ENCODE assay signal across 23 cellular contexts in the genomic region with DNA sequence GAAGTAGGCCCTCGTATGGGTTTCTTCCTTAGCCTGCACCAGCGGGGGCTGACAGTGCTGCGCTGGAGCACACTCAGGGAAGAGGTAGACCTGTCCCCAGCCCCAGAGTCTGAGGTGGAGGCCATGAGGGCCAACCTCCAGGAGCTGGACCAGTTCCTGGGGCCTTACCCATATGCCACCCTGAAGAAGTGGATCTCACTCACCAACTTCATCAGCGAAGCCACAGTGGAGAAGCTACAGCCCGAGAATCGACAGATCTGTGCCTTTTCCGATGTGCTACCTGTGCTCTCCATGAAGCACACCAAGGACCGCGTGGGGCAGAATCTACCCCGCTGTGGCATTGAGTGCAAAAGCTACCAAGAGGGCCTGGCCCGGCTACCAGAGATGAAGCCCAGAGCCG. TPM values are rescaled to one million over a fixed set of nuclear protein-coding genes. Genes with fewer than 3 reads are reported as not detected.
A peak's percentile ranks its signal among the peaks of the same experiment; 100 is the strongest.
DNase-seq lines count a peak whose midpoint lies in the region; ATAC-seq, FAIRE-seq and TF ChIP-seq lines count a peak whose summit lies in the region.
"Had no signal": no experiment of that assay in that cellular context is flagged by ENCODE, and none has a peak within 500 bp of the region (broad histone marks: within the 10 kb centered on the region; RNA-seq: fewer than 3 reads in every experiment).

No MANE protein-coding gene starts in this region.

- H3K27ac ChIP-seq in DND-41 (ENCODE audit: low read length): no peak overlapping the region
- no peak overlapping the region for H3K27ac ChIP-seq in GM12878 (ENCODE audit: control insufficient read depth, insufficient read depth)
- H3K27ac ChIP-seq in sigmoid colon: no peak overlapping the region
- H3K27ac ChIP-seq: 22Rv1; A549; BLaER1 treated with 17β-estradiol and CSF1 and Interleukin-3, amounts not matched to agents 10 nM and 100 nM; C4-2B had no signal

- H3K27me3 ChIP-seq in DND-41 (ENCODE audit: insufficient read depth, low read length, poor library complexity) (no peaks in the 10 kb centered on the region), GM12878 (replicated peaks in 1 of 2; ENCODE audit: control insufficient read depth in 2 of 2, insufficient read depth in 2 of 2, low read length in 1 of 2) (no peaks in the 10 kb centered on the region), sigmoid colon (no peaks in the 10 kb centered on the region)
- H3K27me3 ChIP-seq: BLaER1 treated with 17β-estradiol and CSF1 and Interleukin-3, amounts not matched to agents 10 nM and 100 nM had no signal

- H3K79me2 ChIP-seq in DND-41 (ENCODE audit: insufficient read depth, low read length): peaks cover 76% of the 10 kb centered on the region
- H3K79me2 ChIP-seq in GM12878 (ENCODE audit: control insufficient read depth, insufficient read depth, low read length): peaks cover 35% of the 10 kb centered on the region

- intact Hi-C loops in GM12878 (cut with micrococcal nuclease; ENCODE audit: unreplicated experiment): no loop called here
- intact Hi-C loops in sigmoid colon (cut with DNase I): no loop called here

- H3K9me3 Mint-ChIP-seq in activated naive CD4-positive, alpha-beta T cell treated with anti-CD3 and anti-CD28 coated beads, Interleukin-2, amount 50 U/mL, for 24 hours: no peaks in the 10 kb centered on the region
- H3K9me3 Mint-ChIP-seq: CD4-positive, alpha-beta T cell; CD8-positive, alpha-beta T cell had no signal

- no peak overlapping the region for H3K9ac ChIP-seq in DND-41 (ENCODE audit: low read depth, low read length)
- H3K9ac ChIP-seq in GM12878 (ENCODE audit: control insufficient read depth, insufficient read depth, low read length): no peak overlapping the region

- POLR2A ChIA-PET in GM12878 (lab: Charles Lee): no interaction called here

- TF ChIP-seq RAD21 in GM12878 (IDR thresholded peaks at IDR 0.05; ENCODE audit: insufficient read depth, low read depth, low read length): no peak

- peak overlapping the region; percentile 23 for H3K27ac Mint-ChIP-seq in activated naive CD4-positive, alpha-beta T cell treated with anti-CD3 and anti-CD28 coated beads, Interleukin-2, amount 50 U/mL, for 24 hours
- H3K27ac Mint-ChIP-seq: B cell; CD8-positive, alpha-beta T cell had no signal

- H3K4me3 Mint-ChIP-seq in activated naive CD4-positive, alpha-beta T cell treated with anti-CD3 and anti-CD28 coated beads, Interleukin-2, amount 50 U/mL, for 24 hours: no peak overlapping the region
- H3K4me3 Mint-ChIP-seq: B cell; CD8-positive, alpha-beta T cell had no signal

- peaks cover 55% of the 10 kb centered on the region for H3K4me1 Mint-ChIP-seq in activated naive CD4-positive, alpha-beta T cell treated with anti-CD3 and anti-CD28 coated beads, Interleukin-2, amount 50 U/mL, for 24 hours

- H4K20me1 ChIP-seq in DND-41 (ENCODE audit: insufficient read depth, low read length): peaks cover 42% of the 10 kb centered on the region
- peaks cover 3% of the 10 kb centered on the region; the same call in 1 of the 2 replicates for H4K20me1 ChIP-seq in GM12878 (ENCODE audit: control insufficient read depth, insufficient read depth)

- H3K9me3 ChIP-seq in DND-41 (ENCODE audit: insufficient read depth, low read length, severe bottlenecking): no peaks in the 10 kb centered on the region
- no peaks in the 10 kb centered on the region for H3K9me3 ChIP-seq in GM12878 (replicated peaks; ENCODE audit: control insufficient read depth, insufficient read depth, low read length)
- no peaks in the 10 kb centered on the region for H3K9me3 ChIP-seq in sigmoid colon
- H3K9me3 ChIP-seq: A549; BLaER1 treated with 17β-estradiol and CSF1 and Interleukin-3, amounts not matched to agents 10 nM and 100 nM; Caco-2 had no signal

- SMC1A ChIA-PET in GM12878 (lab: Charles Lee; ENCODE audit: uncharacterized antibody, unreplicated experiment): no interaction called here

- TF ChIP-seq CTCF in DND-41 (IDR thresholded peaks at IDR 0.05; ENCODE audit: borderline replicate concordance, extremely low read depth, low read length, poor library complexity, severe bottlenecking): no peak
- no peak for TF ChIP-seq CTCF in GM12878 (IDR thresholded peaks at IDR 0.05 in 2 of 3, conservative IDR thresholded peaks at IDR 0.05 in 1 of 3; ENCODE audit: control insufficient read depth in 2 of 3, extremely low read depth in 1 of 3, insufficient read depth in 1 of 3, low read depth in 3 of 3, low read length in 3 of 3)
- no peak for TF ChIP-seq CTCF in sigmoid colon (IDR thresholded peaks at IDR 0.05)

- RAD21 ChIA-PET in GM12878 (lab: Charles Lee; ENCODE audit: unreplicated experiment): no interaction called here

- ATAC-seq in DND-41 (ENCODE audit: insufficient read depth, low read depth) (no peak), GM12878 (no peak)
- ATAC-seq: A549; CD8-positive, alpha-beta T cell had no signal

- H3K36me3 ChIP-seq in DND-41 (ENCODE audit: insufficient read depth, low read length) (peaks cover 66% of the 10 kb centered on the region), GM12878 (ENCODE audit: control insufficient read depth in 2 of 2, insufficient read depth in 2 of 2, low read length in 1 of 2) (peaks cover 9 to 29% of the 10 kb centered on the region in 2 experiments), sigmoid colon (peaks cover 3 to 59% (median 30%) of the 10 kb centered on the region in 4 donors)

- TF ChIP-seq POLR2A in GM12878 (IDR thresholded peaks at IDR 0.05; ENCODE audit: low read depth, low read length) (no peak), sigmoid colon (IDR thresholded peaks at IDR 0.05) (no peak)

- FAIRE-seq in GM12878 (lab: Jason Lieb, UNC): no peak
- FAIRE-seq: A549, D721Med, G401.6, GM12892, GM19239 had no signal

- H3K4me3 ChIP-seq in DND-41 (ENCODE audit: low read depth in 1 of 2, low read length in 2 of 2) (no peak overlapping the region), GM12878 (no peak overlapping the region), sigmoid colon (no peak overlapping the region)
- H3K4me3 ChIP-seq: A549; BLaER1 treated with 17β-estradiol and CSF1 and Interleukin-3, amounts not matched to agents 10 nM and 100 nM had no signal

- H3K4me2 ChIP-seq in DND-41 (ENCODE audit: insufficient read depth, low read length) (peak overlapping the region; percentile 15; the same call in 1 of the 2 replicates), GM12878 (ENCODE audit: control insufficient read depth, insufficient read depth) (0 out of 2 replicates have a peak overlapping the region, but pooled peaks have one; percentile 13)
- H3K4me2 ChIP-seq: A549; BLaER1 treated with 17β-estradiol and CSF1 and Interleukin-3, amounts not matched to agents 10 nM and 100 nM had no signal

- TF ChIP-seq EP300 in GM12878 (IDR thresholded peaks at IDR 0.05; ENCODE audit: borderline replicate concordance in 1 of 2, control insufficient read depth in 1 of 2, low read depth in 2 of 2, low read length in 2 of 2) (no peak), sigmoid colon (IDR thresholded peaks at IDR 0.05) (no peak)

- in situ Hi-C loops in GM12878 (cut with MboI): no loop called here

- H3K27me3 Mint-ChIP-seq in activated naive CD4-positive, alpha-beta T cell treated with anti-CD3 and anti-CD28 coated beads, Interleukin-2, amount 50 U/mL, for 24 hours: no peaks in the 10 kb centered on the region
- H3K27me3 Mint-ChIP-seq: B cell; CD4-positive, alpha-beta T cell had no signal

- H3K4me1 ChIP-seq in DND-41 (ENCODE audit: insufficient read depth, low read length) (peaks cover 40% of the 10 kb centered on the region), GM12878 (ENCODE audit: control insufficient read depth, insufficient read depth, low read length) (no peaks in the 10 kb centered on the region), sigmoid colon (peaks cover 0 to 33% (median 24%) of the 10 kb centered on the region in 4 donors)

- no peak for DNase-seq in activated naive CD4-positive, alpha-beta T cell treated with anti-CD3 and anti-CD28 coated beads, Interleukin-2, amount 50 U/mL, for 16 hours
- DNase-seq in DND-41 (no peak), GM12878 (ENCODE audit: low read depth, low spot score) (no peak), sigmoid colon (peak; percentile 52), EL (no peak), HT-29 (ENCODE audit: low spot score) (no peak)
- DNase-seq: AML-193; Caco-2; Calu3; CD4-positive, alpha-beta T cell; CD8-positive, alpha-beta T cell; DMS79 treated with DMSO at 0.1 percent for 48 hours; GF-D8 had no signal

- 99% methylated on average over 12 of the region's 12 CpGs for WGBS in GM12878 (ENCODE audit: insufficient coverage, insufficient replicate concordance, low lambda C conversion rate, missing lambda C conversion rate)
- WGBS in sigmoid colon, 2 donors: 96% methylated on average over 12 of the region's 12 CpGs

- CTCF ChIA-PET in GM12878 (lab: Yijun Ruan, JAX): interaction anchor here (0.8 kb wide), 1 partner anchor 1144 kb away, joined by 3 read pairs; no protein-coding TSS in a partner anchor

- H2AFZ ChIP-seq in DND-41 (ENCODE audit: low read depth, low read length) (no peak overlapping the region), GM12878 (ENCODE audit: control insufficient read depth, low read depth, low read length) (no peak overlapping the region)

- TSS peak; percentile 8 for BruUV-seq in GM12878 (replicated peaks; lab: Mats Ljungman, UMichigan)

- H3K36me3 Mint-ChIP-seq in activated naive CD4-positive, alpha-beta T cell treated with anti-CD3 and anti-CD28 coated beads, Interleukin-2, amount 50 U/mL, for 24 hours: peaks cover 8% of the 10 kb centered on the region

TF ChIP-seq in GM12878, 131 proteins besides CTCF, POLR2A, EP300 and RAD21 (continues in another document):
- no peak for TF ChIP-seq CREM (IDR thresholded peaks at IDR 0.05; ENCODE audit: low read depth)
- no peak for TF ChIP-seq FOXK2 (IDR thresholded peaks at IDR 0.05)
- no peak for TF ChIP-seq ZNF24 (IDR thresholded peaks at IDR 0.05)
- TF ChIP-seq RBBP5 (conservative IDR thresholded peaks at IDR 0.05): no peak

RNA-seq across cellular contexts. Expression of a gene that starts 3.8 kb away (rescaled TPM):
- total RNA-seq in GM12878 (2013; cell fraction: nucleolus; rRNA removed): 20.3 and 21.6 TPM in 2 replicates
- total RNA-seq in GM12878 (2014; rRNA removed) (34.8 and 36.9 TPM in 2 replicates), GM12878 (2014; rRNA removed; fragmentation: Illumina TruSeq; extraction: Trizol) (19.0 and 20.3 TPM in 2 replicates), GM12878 (2021) (23.6 and 25.7 TPM in 2 replicates), sigmoid colon (10 to 100 TPM; 26.5 to 39.6 (median 34.8) TPM)
- polyA plus RNA-seq in GM12878 (2011; ENCODE audit: low read depth): 14.1 TPM
- polyA plus RNA-seq in GM12878 (2011; rRNA removed) (17.9 and 29.9 TPM in 2 replicates), GM12878 (2014; fragmentation: Illumina TruSeq; extraction: Trizol) (17.0 and 32.7 TPM in 2 replicates), GM12878 (2014; fragmentation: Nextera tagmentation; extraction: Ambion mirVana) (1 to 10 TPM; 6.5 to 8.7 TPM), GM12878 (2014; rRNA removed) (30.8 and 31.0 TPM in 2 replicates), GM12878 (2016; fragmentation: Nextera tagmentation; extraction: Ambion mirVana) (10 to 100 TPM; 34.1 to 41.7 TPM), sigmoid colon (10 to 100 TPM; 11.4 to 22.7 (median 15.3) TPM)
- 34.6 and 40.5 TPM in 2 replicates for polyA plus RNA-seq in GM12878 (2011; cell fraction: cytosol; rRNA removed)
- 26.1 and 28.0 TPM in 2 replicates for polyA plus RNA-seq in GM12878 (2011; cell fraction: nucleus; rRNA removed)
- 16.6 and 20.3 TPM in 2 replicates for polyA plus RNA-seq in GM12878 (2012)
- 28.7 and 52.6 TPM in 2 replicates for polyA minus RNA-seq in GM12878 (2011; rRNA and poly(A)+ RNA removed)
- polyA minus RNA-seq in GM12878 (2011; cell fraction: cytosol; rRNA and poly(A)+ RNA removed): 9.3 and 11.1 TPM in 2 replicates
- polyA minus RNA-seq in GM12878 (2011; cell fraction: nucleus; rRNA and poly(A)+ RNA removed): 13.2 and 22.1 TPM in 2 replicates
- total RNA-seq in HT-29 (2014; rRNA removed; shearing (Covaris generic)): 57.0 and 61.5 TPM in 2 replicates
